Comparison of ENCODE assay signal across 8 cellular contexts in the genomic region with DNA sequence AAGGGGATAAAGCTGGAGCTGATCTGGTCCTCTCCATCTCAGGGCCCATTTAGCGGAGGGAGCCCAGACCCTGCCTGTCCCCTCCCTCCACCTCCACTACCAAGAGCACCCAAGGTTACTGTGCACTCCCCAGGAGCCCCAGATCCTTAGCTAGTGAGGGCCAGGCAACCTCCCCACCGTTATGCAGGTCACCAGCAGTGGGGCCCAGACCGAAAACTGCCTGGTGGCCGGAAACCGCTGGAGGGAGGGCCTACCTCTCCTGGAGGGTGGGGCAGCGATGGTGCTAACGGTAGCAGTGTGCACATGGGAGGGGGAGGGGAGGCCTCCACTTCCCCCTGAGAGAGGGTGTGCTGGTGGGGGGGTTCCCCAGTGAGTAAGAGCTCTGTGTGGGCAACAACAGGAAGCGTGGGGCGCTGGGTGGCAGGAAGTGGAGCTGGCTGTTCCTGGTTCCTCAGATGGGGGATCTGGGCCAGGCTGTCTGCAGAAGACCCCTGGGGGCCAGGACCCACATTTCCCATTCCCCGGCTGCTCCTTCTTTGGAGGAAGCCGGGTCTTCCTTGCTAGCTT. TPM values are rescaled to one million over a fixed set of nuclear protein-coding genes. Genes with fewer than 3 reads are reported as not detected.
DNase-seq lines count a peak whose midpoint lies in the region; ATAC-seq, FAIRE-seq and TF ChIP-seq lines count a peak whose summit lies in the region.

No MANE protein-coding gene starts in this region.

- CTCF ChIA-PET in activated CD8-positive, alpha-beta T cell treated with anti-CD3 and anti-CD28 coated beads for 36 hours (lab: Charles Lee), result interaction anchor here (1.0 to 10.4 kb wide), 15 partner anchors 8 to 201 kb away, joined by 3 to 406 read pairs (median 4); a partner anchor contains a TSS
- CTCF ChIA-PET in endothelial cell of umbilical vein (lab: Charles Lee), result interaction anchor here (1.6 to 2.0 kb wide), 3 partner anchors 9 to 159 kb away, joined by 9 to 13 read pairs (median 10); a partner anchor contains a TSS

- H3K4me3 ChIP-seq in endothelial cell of umbilical vein (replicated peaks in 1 of 3; ENCODE audit: insufficient read depth in 1 of 3, low read depth in 1 of 3, low read length in 3 of 3), result no peak overlapping the region
- H3K4me3 ChIP-seq in sigmoid colon, result peak overlapping the region in 1 of 4 donors; percentile 6

- peak; percentile 36 for DNase-seq in ACHN
- peak; percentile 99 for DNase-seq in activated CD8-positive, alpha-beta T cell treated with anti-CD3 and anti-CD28 coated beads for 36 hours
- DNase-seq in endothelial cell of umbilical vein (ENCODE audit: low read depth, low spot score), result peak; percentile 55
- peak; percentile 86 for DNase-seq in sigmoid colon
- no peak for DNase-seq in hepatic stellate cell (ENCODE audit: low spot score)
- DNase-seq in T1000 (lab: John Stamatoyannopoulos, UW), result no peak

- H3K79me2 ChIP-seq in endothelial cell of umbilical vein (ENCODE audit: control insufficient read depth, insufficient read depth, low read length), result no peaks in the 10 kb centered on the region

- H3K36me3 Mint-ChIP-seq in activated CD8-positive, alpha-beta T cell treated with anti-CD3 and anti-CD28 coated beads for 36 hours (ENCODE audit: low read depth), result peaks cover 56% of the 10 kb centered on the region

- peaks cover 8% of the 10 kb centered on the region for H3K4me1 ChIP-seq in endothelial cell of umbilical vein (ENCODE audit: control insufficient read depth, extremely low read depth, insufficient read depth, low read length)
- peaks cover 0 to 37% (median 21%) of the 10 kb centered on the region in 4 donors for H3K4me1 ChIP-seq in sigmoid colon

- no peaks in the 10 kb centered on the region for H3K27me3 Mint-ChIP-seq in activated CD8-positive, alpha-beta T cell treated with anti-CD3 and anti-CD28 coated beads for 36 hours

- H3K9me3 Mint-ChIP-seq in activated CD8-positive, alpha-beta T cell treated with anti-CD3 and anti-CD28 coated beads for 36 hours, result no peaks in the 10 kb centered on the region

- H3K4me3 Mint-ChIP-seq in activated CD8-positive, alpha-beta T cell treated with anti-CD3 and anti-CD28 coated beads for 36 hours, result peak overlapping the region; percentile 99

- no peaks in the 10 kb centered on the region for H3K9me1 ChIP-seq in endothelial cell of umbilical vein (replicated peaks; ENCODE audit: control insufficient read depth, extremely low read depth, insufficient read depth, low read length)

- no peak for FAIRE-seq in endothelial cell of umbilical vein (lab: Jason Lieb, UNC)

- TF ChIP-seq CTCF in activated CD8-positive, alpha-beta T cell treated with anti-CD3 and anti-CD28 coated beads for 36 hours (IDR thresholded peaks at IDR 0.05), result no peak
- no peak for TF ChIP-seq CTCF in endothelial cell of umbilical vein (IDR thresholded peaks at IDR 0.05; ENCODE audit: extremely low read depth in 1 of 2, insufficient read depth in 1 of 2, low read depth in 1 of 2, low read length in 2 of 2)
- no peak for TF ChIP-seq CTCF in sigmoid colon (IDR thresholded peaks at IDR 0.05)

- no peak overlapping the region for H3K9ac ChIP-seq in endothelial cell of umbilical vein (replicated peaks; ENCODE audit: extremely low read depth, insufficient read depth, low read length)

- H3K4me1 Mint-ChIP-seq in activated CD8-positive, alpha-beta T cell treated with anti-CD3 and anti-CD28 coated beads for 36 hours (ENCODE audit: low read depth), result peaks cover 44% of the 10 kb centered on the region

- in situ Hi-C loops in ACHN (cut with HindIII; ENCODE audit: low pct_ligation_motif_present, low pct_unique_long_range_greater_than_20kb, low sequenced_read_pairs), result no loop called here

- WGBS in sigmoid colon, 2 donors, result 43 to 73% methylated on average over 11 of the region's 11 CpGs

- intact Hi-C loops in activated CD8-positive, alpha-beta T cell treated with anti-CD3 and anti-CD28 coated beads for 36 hours (cut with micrococcal nuclease), result no loop called here
- intact Hi-C loops in endothelial cell of umbilical vein (cut with micrococcal nuclease) (no loop called here), sigmoid colon (cut with DNase I) (no loop called here)

- TF ChIP-seq EP300 in sigmoid colon (IDR thresholded peaks at IDR 0.05), result peak in 1 of 4 donors; percentile 15

- POLR2A ChIA-PET in activated CD8-positive, alpha-beta T cell treated with anti-CD3 and anti-CD28 coated beads for 36 hours (lab: Charles Lee), result interaction anchor here (0.6 to 21.2 kb wide), 12 partner anchors 13 to 159 kb away, joined by 3 to 399 read pairs (median 6); a partner anchor contains a TSS
- POLR2A ChIA-PET in endothelial cell of umbilical vein (lab: Charles Lee), result no interaction called here

- H2AFZ ChIP-seq in endothelial cell of umbilical vein (ENCODE audit: low read depth, low read length), result peak overlapping the region; percentile 64

- H3K27me3 ChIP-seq in endothelial cell of umbilical vein (ENCODE audit: control insufficient read depth in 2 of 2, insufficient read depth in 2 of 2, low read length in 2 of 2) (peaks cover 9 to 12% of the 10 kb centered on the region in 2 experiments), sigmoid colon (peaks cover 7 to 28% (median 15%) of the 10 kb centered on the region in 3 donors)

- peak overlapping the region; percentile 99 for H3K27ac Mint-ChIP-seq in activated CD8-positive, alpha-beta T cell treated with anti-CD3 and anti-CD28 coated beads for 36 hours

- H3K36me3 ChIP-seq in KOPT-K1 (ENCODE audit: insufficient read depth, low read length) (peaks cover 7% of the 10 kb centered on the region; the same call in 1 of the 2 replicates), endothelial cell of umbilical vein (ENCODE audit: control insufficient read depth in 2 of 2, extremely low read depth in 1 of 2, insufficient read depth in 2 of 2, low read length in 2 of 2) (no peaks in the 10 kb centered on the region), sigmoid colon (no peaks in the 10 kb centered on the region)

- no peak overlapping the region for H3K4me2 ChIP-seq in endothelial cell of umbilical vein (ENCODE audit: insufficient read depth, low read length)

- no TSS peak for BruUV-seq in endothelial cell of umbilical vein (replicated peaks; lab: Mats Ljungman, UMichigan)

- H3K27ac ChIP-seq in KOPT-K1 (ENCODE audit: low read depth, low read length, poor library complexity, severe bottlenecking) (peak overlapping the region; percentile 98), endothelial cell of umbilical vein (ENCODE audit: insufficient read depth, low read depth, low read length) (no peak overlapping the region), sigmoid colon (peak overlapping the region; percentile 62 to 79 (median 74))

- TF ChIP-seq POLR2A in endothelial cell of umbilical vein (IDR thresholded peaks at IDR 0.05; ENCODE audit: low read depth, low read length), result no peak
- TF ChIP-seq POLR2A in sigmoid colon (IDR thresholded peaks at IDR 0.05), result no peak

- H3K9me3 ChIP-seq in KOPT-K1 (ENCODE audit: insufficient read depth, low read length, poor library complexity, severe bottlenecking), result no peaks in the 10 kb centered on the region
- H3K9me3 ChIP-seq in endothelial cell of umbilical vein (replicated peaks; ENCODE audit: control insufficient read depth, insufficient read depth, low read length), result no peaks in the 10 kb centered on the region
- no peaks in the 10 kb centered on the region for H3K9me3 ChIP-seq in sigmoid colon

- H4K20me1 ChIP-seq in endothelial cell of umbilical vein (replicated peaks; ENCODE audit: control insufficient read depth, extremely low read depth, insufficient read depth, low read length), result no peaks in the 10 kb centered on the region

- dilution Hi-C loops in endothelial cell of umbilical vein (cut with MboI; ENCODE audit: extremely low pct_ligation_motif_present, low sequenced_read_pairs), result no loop called here

- ATAC-seq in GM21360 (IDR thresholded peaks at IDR 0.05; ENCODE audit: unreplicated experiment), result peak; percentile 37
- peak; percentile 60 for ATAC-seq in activated CD8-positive, alpha-beta T cell treated with anti-CD3 and anti-CD28 coated beads for 36 hours

TF ChIP-seq in endothelial cell of umbilical vein, 7 proteins besides CTCF, POLR2A, EP300 and RAD21 (continues in another document):
- no peak for TF ChIP-seq JUN (IDR thresholded peaks at IDR 0.05; ENCODE audit: borderline replicate concordance, insufficient read depth, insufficient read length, low read depth)
- no peak for TF ChIP-seq FOS (IDR thresholded peaks at IDR 0.05; ENCODE audit: borderline replicate concordance, insufficient read depth, low read length)
- no peak for TF ChIP-seq MYC (IDR thresholded peaks at IDR 0.05; ENCODE audit: low read depth, low read length)
- TF ChIP-seq EZH2 (IDR thresholded peaks at IDR 0.05; ENCODE audit: borderline replicate concordance, low read depth, low read length, severe bottlenecking), result no peak
- TF ChIP-seq GATA2 (IDR thresholded peaks at IDR 0.05; ENCODE audit: insufficient read depth, insufficient read length, low read depth, low read length), result no peak
- no peak for TF ChIP-seq POLR2AphosphoS5 (IDR thresholded peaks at IDR 0.05; ENCODE audit: insufficient read depth, low read depth, low read length)

RNA-seq across cellular contexts. Expression of a gene that starts 4.4 kb away (rescaled TPM):
- 100 to 1,000 TPM; 285 to 298 TPM for total RNA-seq in activated CD8-positive, alpha-beta T cell treated with anti-CD3 and anti-CD28 coated beads for 36 hours
- total RNA-seq in endothelial cell of umbilical vein (1.6 and 1.7 TPM in 2 replicates), sigmoid colon (10 to 100 TPM in 3 of 4 donors, 1 to 10 TPM in 1; 8.9 to 12.7 (median 11.0) TPM)
- polyA plus RNA-seq in endothelial cell of umbilical vein (0.30 and 0.95 TPM in 2 replicates), sigmoid colon (10 to 100 TPM in 2 of 3 donors, 1 to 10 TPM in 1; 9.2 to 35.5 (median 10.8) TPM)
- polyA plus RNA-seq in endothelial cell of umbilical vein (2011; cell fraction: cytosol; rRNA removed), result 0.53 and 0.79 TPM in 2 replicates
- polyA plus RNA-seq in endothelial cell of umbilical vein (2011; cell fraction: nucleus; rRNA removed), result 3.0 TPM in 2 replicates
- 1.4 and 4.0 TPM in 2 replicates for polyA plus RNA-seq in endothelial cell of umbilical vein (2012)
- 1.1 TPM in 2 replicates for polyA minus RNA-seq in endothelial cell of umbilical vein
- polyA minus RNA-seq in endothelial cell of umbilical vein (2011; cell fraction: cytosol; rRNA and poly(A)+ RNA removed), result 11.8 TPM
- 1.0 and 1.3 TPM in 2 replicates for polyA minus RNA-seq in endothelial cell of umbilical vein (2011; cell fraction: nucleus; rRNA and poly(A)+ RNA removed)

RNA-seq across cellular contexts. Expression of a gene that starts 35.8 kb away (rescaled TPM):
- under 1 TPM; 0.27 to 0.63 TPM for total RNA-seq in activated CD8-positive, alpha-beta T cell treated with anti-CD3 and anti-CD28 coated beads for 36 hours
- total RNA-seq in endothelial cell of umbilical vein (not detected in 2 replicates), sigmoid colon (not detected)
- polyA plus RNA-seq in endothelial cell of umbilical vein (not detected in 2 replicates), sigmoid colon (under 1 TPM in 1 of 3 donors, not detected in 2; 0.07 TPM)
- not detected in 2 replicates for polyA plus RNA-seq in endothelial cell of umbilical vein (2011; cell fraction: cytosol; rRNA removed)
- polyA plus RNA-seq in endothelial cell of umbilical vein (2011; cell fraction: nucleus; rRNA removed), result not detected in 2 replicates
- not detected in 2 replicates for polyA plus RNA-seq in endothelial cell of umbilical vein (2012)
- polyA minus RNA-seq in endothelial cell of umbilical vein, result not detected in 2 replicates
- not detected for polyA minus RNA-seq in endothelial cell of umbilical vein (2011; cell fraction: cytosol; rRNA and poly(A)+ RNA removed)
- not detected in 2 replicates for polyA minus RNA-seq in endothelial cell of umbilical vein (2011; cell fraction: nucleus; rRNA and poly(A)+ RNA removed)

Comparison
In these comparisons a context has a peak if more than half of its experiments do, and no peak if none do; other contexts are left out.
1. DNase-seq: peak in ACHN (single experiment), activated CD8-positive, alpha-beta T cell treated with anti-CD3 and anti-CD28 coated beads for 36 hours (single experiment), endothelial cell of umbilical vein (single experiment) and sigmoid colon (single experiment); none in hepatic stellate cell (single experiment) and T1000 (single experiment).
2. RNA of a gene that starts 4.4 kb away (total RNA-seq): 285 to 298 TPM in activated CD8-positive, alpha-beta T cell treated with anti-CD3 and anti-CD28 coated beads for 36 hours; 8.9 to 12.7 TPM in sigmoid colon and 1.6 to 1.7 TPM in endothelial cell of umbilical vein; every median in the first group is over 10 times any median in the second.